ENCODE assay signal across 4 cellular contexts in the genomic region with DNA sequence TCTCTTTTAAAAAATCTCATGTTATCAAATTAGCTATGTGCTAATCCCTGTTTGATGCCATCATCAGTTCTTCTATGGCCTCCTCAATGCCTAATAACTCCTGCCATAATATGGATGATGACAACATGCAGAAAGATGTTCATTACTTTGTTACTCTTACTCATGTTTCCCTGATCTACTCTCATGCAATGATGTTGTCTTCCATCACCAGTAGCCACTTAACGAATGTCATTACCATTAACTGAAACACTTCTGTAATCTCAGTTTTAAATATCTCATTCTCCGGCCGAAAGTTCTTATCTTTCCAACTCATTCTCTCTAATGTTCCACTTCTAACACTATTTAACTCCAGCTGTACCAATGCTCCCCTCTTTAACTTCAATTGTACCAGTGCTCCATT.
"Had no signal": no experiment of that assay in that cellular context is flagged by ENCODE, and none has a peak within 500 bp of the region (broad histone marks: within the 10 kb centered on the region; RNA-seq: fewer than 3 reads in every experiment).

No MANE protein-coding gene starts in this region.

- ATAC-seq: HepG2, K562 had no signal

- H3K4me3 ChIP-seq: K562 had no signal

- DNase-seq: IMR-90 had no signal

- H3K27ac ChIP-seq: HL-60 had no signal
